In genomic region chr13:64077132-64077835, GRCh38 we compare ENCODE assay signal across 1 cellular context.
TF ChIP-seq lines count a peak whose summit lies in the region.

No MANE protein-coding gene starts in this region.

TF ChIP-seq in K562, 482 proteins besides CTCF, POLR2A, EP300 and RAD21 (continued from another document):
- TF ChIP-seq ZBTB33 (CRISPR knock-in tag; IDR thresholded peaks at IDR 0.05): 0 out of 2 replicates have a peak, but pooled peaks have one; percentile 12
